Comparison of ENCODE assay signal across 7 cellular contexts in genomic region chr7:42869131-42870020, GRCh38. TPM values are rescaled to one million over a fixed set of nuclear protein-coding genes. Genes with fewer than 3 reads are reported as not detected.
DNase-seq lines count a peak whose midpoint lies in the region; ATAC-seq lines count a peak whose summit lies in the region.

No MANE protein-coding gene starts in this region.

- H3K27me3 Mint-ChIP-seq in activated CD8-positive, alpha-beta T cell treated with anti-CD3 and anti-CD28 coated beads, Interleukin-2, amount 10 ng/mL, durations not matched to agents 7 days and 5 days (ENCODE audit: low read depth), result no peaks in the 10 kb centered on the region

- intact Hi-C loops in Right ventricle myocardium superior (cut with DNase I), result no loop called here

- H3K36me3 Mint-ChIP-seq in activated CD8-positive, alpha-beta T cell treated with anti-CD3 and anti-CD28 coated beads, Interleukin-2, amount 10 ng/mL, durations not matched to agents 7 days and 5 days (ENCODE audit: low read depth), result no peaks in the 10 kb centered on the region

- POLR2A ChIA-PET in activated CD8-positive, alpha-beta T cell treated with anti-CD3 and anti-CD28 coated beads, Interleukin-2, amount 10 ng/mL, durations not matched to agents 7 days and 5 days (lab: Charles Lee), result no interaction called here

- ATAC-seq in GM19397 (IDR thresholded peaks at IDR 0.05; ENCODE audit: unreplicated experiment) (peak; percentile 95), HG03039 (IDR thresholded peaks at IDR 0.05; ENCODE audit: unreplicated experiment) (peak; percentile 100), Right ventricle myocardium superior (ENCODE audit: poor library complexity) (no peak)
- peak; percentile 58 for ATAC-seq in activated CD8-positive, alpha-beta T cell treated with anti-CD3 and anti-CD28 coated beads, Interleukin-2, amount 10 ng/mL, durations not matched to agents 7 days and 5 days

- DNase-seq in activated CD8-positive, alpha-beta T cell treated with anti-CD3 and anti-CD28 coated beads, Interleukin-2, amount 10 ng/mL, durations not matched to agents 7 days and 5 days, result peak; percentile 30
- peak; percentile 33 for DNase-seq in stimulated activated CD4-positive, alpha-beta T cell treated with anti-CD3 and anti-CD28 coated beads, Interleukin-2, amount 100 ng/mL, for 4 hours (ENCODE audit: low read depth)
- DNase-seq in Right ventricle myocardium superior, result no peak
- no peak for DNase-seq in middle frontal gyrus (ENCODE audit: extremely low spot score, low spot score)
- DNase-seq in Ammon's horn (ENCODE audit: low spot score), result no peak

- H3K27ac Mint-ChIP-seq in activated CD8-positive, alpha-beta T cell treated with anti-CD3 and anti-CD28 coated beads, Interleukin-2, amount 10 ng/mL, durations not matched to agents 7 days and 5 days, result no peak overlapping the region

- no peaks in the 10 kb centered on the region for H3K9me3 Mint-ChIP-seq in activated CD8-positive, alpha-beta T cell treated with anti-CD3 and anti-CD28 coated beads, Interleukin-2, amount 10 ng/mL, durations not matched to agents 7 days and 5 days (ENCODE audit: insufficient read depth)

- peaks cover 10% of the 10 kb centered on the region for H3K4me1 Mint-ChIP-seq in activated CD8-positive, alpha-beta T cell treated with anti-CD3 and anti-CD28 coated beads, Interleukin-2, amount 10 ng/mL, durations not matched to agents 7 days and 5 days (ENCODE audit: low read depth)

- H3K4me3 Mint-ChIP-seq in activated CD8-positive, alpha-beta T cell treated with anti-CD3 and anti-CD28 coated beads, Interleukin-2, amount 10 ng/mL, durations not matched to agents 7 days and 5 days, result no peak overlapping the region

- CTCF ChIA-PET in activated CD8-positive, alpha-beta T cell treated with anti-CD3 and anti-CD28 coated beads, Interleukin-2, amount 10 ng/mL, durations not matched to agents 7 days and 5 days (lab: Charles Lee), result no interaction called here

RNA-seq across cellular contexts. Expression of gene C7orf25, which starts 42.5 kb away (rescaled TPM):
- 1 to 10 TPM; 6.0 to 7.2 TPM for total RNA-seq in activated CD8-positive, alpha-beta T cell treated with anti-CD3 and anti-CD28 coated beads, Interleukin-2, amount 10 ng/mL, durations not matched to agents 7 days and 5 days
- 5.5 TPM for total RNA-seq in Right ventricle myocardium superior

Comparison
In these comparisons a context has a peak if more than half of its experiments do, and no peak if none do; other contexts are left out.
1. DNase-seq: peak in activated CD8-positive, alpha-beta T cell treated with anti-CD3 and anti-CD28 coated beads, Interleukin-2, amount 10 ng/mL, durations not matched to agents 7 days and 5 days (single experiment) and stimulated activated CD4-positive, alpha-beta T cell treated with anti-CD3 and anti-CD28 coated beads, Interleukin-2, amount 100 ng/mL, for 4 hours (single experiment); none in Right ventricle myocardium superior (single experiment), middle frontal gyrus (single experiment) and Ammon's horn (single experiment).